In the genomic region with DNA sequence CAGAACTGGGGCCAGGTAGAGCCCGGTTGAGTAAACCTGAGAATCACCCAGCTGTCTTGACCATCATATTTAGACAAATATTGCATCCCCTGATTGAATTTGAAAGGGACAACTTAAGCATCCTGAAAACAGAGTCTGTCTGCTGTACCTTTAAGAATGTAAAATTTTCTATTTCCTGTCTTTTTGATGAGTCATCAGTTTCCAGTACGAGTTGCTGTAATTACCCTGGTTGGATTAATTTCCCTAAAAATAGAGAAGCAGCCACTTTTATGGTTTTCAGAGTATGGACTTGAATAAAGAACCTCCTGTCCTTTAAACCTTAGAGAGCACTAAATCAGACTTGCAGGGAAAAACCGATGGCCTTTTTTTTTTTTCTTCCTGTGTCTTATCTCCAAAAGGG, we compare ENCODE assay signal across 8 cellular contexts.
A peak's percentile ranks its signal among the peaks of the same experiment; 100 is the strongest.
DNase-seq lines count a peak whose midpoint lies in the region; ATAC-seq and TF ChIP-seq lines count a peak whose summit lies in the region.

No MANE protein-coding gene starts in this region.

- H3K4me3 ChIP-seq in HUES6 (ENCODE audit: low read depth, low read length) = no peak overlapping the region
- no peak overlapping the region for H3K4me3 ChIP-seq in H7 (ENCODE audit: insufficient read depth, low read depth, low read length)

- POLR2A ChIA-PET in WTC11 (lab: Charles Lee) = interaction anchor here (0.6 kb wide), 1 partner anchor 10 kb away, joined by 3 read pairs; no protein-coding TSS in a partner anchor

- H3K27me3 ChIP-seq in HUES6 (ENCODE audit: control insufficient read depth, insufficient read depth, low read length) (no peaks in the 10 kb centered on the region), H7 (ENCODE audit: control insufficient read depth, insufficient read depth, low read length) (no peaks in the 10 kb centered on the region)

- no peak overlapping the region for H3K9ac ChIP-seq in HUES6 (ENCODE audit: low read length)

- TF ChIP-seq CTCF in WTC11 (IDR thresholded peaks at IDR 0.05) = no peak

- no peaks in the 10 kb centered on the region for H3K27me3 Mint-ChIP-seq in WTC11 (ENCODE audit: low read depth)

- DNase-seq in AML-193 (lab: John Stamatoyannopoulos, UW) (peak; percentile 78 to 81), WTC11 (ENCODE audit: low spot score) (no peak), iris pigment epithelial cell (ENCODE audit: low read depth) (peak; percentile 64), T1000 (lab: John Stamatoyannopoulos, UW) (no peak), middle frontal gyrus (ENCODE audit: extremely low spot score, low spot score) (no peak), H7 (no peak)

- CTCF ChIA-PET in WTC11 (lab: Charles Lee) = no interaction called here

- peak overlapping the region; percentile 68 for H3K27ac Mint-ChIP-seq in WTC11

- ATAC-seq in WTC11 (no peak), GM21619 (IDR thresholded peaks at IDR 0.05; ENCODE audit: unreplicated experiment) (no peak)

- H3K36me3 ChIP-seq in HUES6 (ENCODE audit: control insufficient read depth, insufficient read depth, low read length) (peaks cover 21% of the 10 kb centered on the region), H7 (replicated peaks; ENCODE audit: control insufficient read depth, insufficient read depth, low read length) (0 out of 2 replicates have a peak, but pooled peaks cover 1% of the 10 kb centered on the region)

- peaks cover 25% of the 10 kb centered on the region for H3K4me1 ChIP-seq in HUES6 (ENCODE audit: control insufficient read depth, insufficient read depth, low read length)

- H3K9me3 Mint-ChIP-seq in WTC11 = peaks cover 4% of the 10 kb centered on the region

- H3K9me3 ChIP-seq in HUES6 (ENCODE audit: control insufficient read depth, insufficient read depth, low read depth, low read length) = no peaks in the 10 kb centered on the region; the same call in 1 of the 2 replicates

- peak overlapping the region; percentile 54; the same call in 1 of the 2 replicates for H3K27ac ChIP-seq in HUES6 (ENCODE audit: low read depth, low read length)

- no peak overlapping the region for H3K4me3 Mint-ChIP-seq in WTC11

- peaks cover 16% of the 10 kb centered on the region for H3K36me3 Mint-ChIP-seq in WTC11

- peaks cover 37% of the 10 kb centered on the region for H3K4me1 Mint-ChIP-seq in WTC11

TF ChIP-seq in WTC11, 78 proteins besides CTCF, POLR2A, EP300 and RAD21 (continues in another document):
- TF ChIP-seq ZNF219 (CRISPR knock-in tag; IDR thresholded peaks at IDR 0.05; ENCODE audit: borderline replicate concordance) (no peak), TP53 (CRISPR knock-in tag; IDR thresholded peaks at IDR 0.05) (no peak), NR2C2 (CRISPR knock-in tag; IDR thresholded peaks at IDR 0.05) (no peak), NR1H2 (CRISPR knock-in tag; IDR thresholded peaks at IDR 0.05) (no peak), NFYB (CRISPR knock-in tag; conservative IDR thresholded peaks at IDR 0.05; ENCODE audit: low read depth) (no peak), GRHL2 (CRISPR knock-in tag; IDR thresholded peaks at IDR 0.05; ENCODE audit: insufficient replicate concordance, severe bottlenecking) (no peak), SMAD4 (CRISPR knock-in tag; IDR thresholded peaks at IDR 0.05) (no peak), SMAD3 (CRISPR knock-in tag; IDR thresholded peaks at IDR 0.05; ENCODE audit: borderline replicate concordance) (no peak), SOX15 (CRISPR knock-in tag; IDR thresholded peaks at IDR 0.05) (no peak), GABPB1 (CRISPR knock-in tag; IDR thresholded peaks at IDR 0.05) (no peak), ZNF671 (CRISPR knock-in tag; IDR thresholded peaks at IDR 0.05) (no peak), FOXK1 (CRISPR knock-in tag; IDR thresholded peaks at IDR 0.05) (no peak), ZNF423 (CRISPR knock-in tag; IDR thresholded peaks at IDR 0.05) (no peak), PRRX2 (CRISPR knock-in tag; IDR thresholded peaks at IDR 0.05) (no peak), FOXJ3 (CRISPR knock-in tag; IDR thresholded peaks at IDR 0.05; ENCODE audit: borderline replicate concordance) (no peak), PREB (CRISPR knock-in tag; IDR thresholded peaks at IDR 0.05; ENCODE audit: borderline replicate concordance) (no peak)
- TF ChIP-seq, protein P1, sequence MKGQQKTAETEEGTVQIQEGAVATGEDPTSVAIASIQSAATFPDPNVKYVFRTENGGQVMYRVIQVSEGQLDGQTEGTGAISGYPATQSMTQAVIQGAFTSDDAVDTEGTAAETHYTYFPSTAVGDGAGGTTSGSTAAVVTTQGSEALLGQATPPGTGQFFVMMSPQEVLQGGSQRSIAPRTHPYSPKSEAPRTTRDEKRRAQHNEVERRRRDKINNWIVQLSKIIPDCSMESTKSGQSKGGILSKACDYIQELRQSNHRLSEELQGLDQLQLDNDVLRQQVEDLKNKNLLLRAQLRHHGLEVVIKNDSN (CRISPR knock-in tag; IDR thresholded peaks at IDR 0.05) = no peak
- TF ChIP-seq, protein P2, sequence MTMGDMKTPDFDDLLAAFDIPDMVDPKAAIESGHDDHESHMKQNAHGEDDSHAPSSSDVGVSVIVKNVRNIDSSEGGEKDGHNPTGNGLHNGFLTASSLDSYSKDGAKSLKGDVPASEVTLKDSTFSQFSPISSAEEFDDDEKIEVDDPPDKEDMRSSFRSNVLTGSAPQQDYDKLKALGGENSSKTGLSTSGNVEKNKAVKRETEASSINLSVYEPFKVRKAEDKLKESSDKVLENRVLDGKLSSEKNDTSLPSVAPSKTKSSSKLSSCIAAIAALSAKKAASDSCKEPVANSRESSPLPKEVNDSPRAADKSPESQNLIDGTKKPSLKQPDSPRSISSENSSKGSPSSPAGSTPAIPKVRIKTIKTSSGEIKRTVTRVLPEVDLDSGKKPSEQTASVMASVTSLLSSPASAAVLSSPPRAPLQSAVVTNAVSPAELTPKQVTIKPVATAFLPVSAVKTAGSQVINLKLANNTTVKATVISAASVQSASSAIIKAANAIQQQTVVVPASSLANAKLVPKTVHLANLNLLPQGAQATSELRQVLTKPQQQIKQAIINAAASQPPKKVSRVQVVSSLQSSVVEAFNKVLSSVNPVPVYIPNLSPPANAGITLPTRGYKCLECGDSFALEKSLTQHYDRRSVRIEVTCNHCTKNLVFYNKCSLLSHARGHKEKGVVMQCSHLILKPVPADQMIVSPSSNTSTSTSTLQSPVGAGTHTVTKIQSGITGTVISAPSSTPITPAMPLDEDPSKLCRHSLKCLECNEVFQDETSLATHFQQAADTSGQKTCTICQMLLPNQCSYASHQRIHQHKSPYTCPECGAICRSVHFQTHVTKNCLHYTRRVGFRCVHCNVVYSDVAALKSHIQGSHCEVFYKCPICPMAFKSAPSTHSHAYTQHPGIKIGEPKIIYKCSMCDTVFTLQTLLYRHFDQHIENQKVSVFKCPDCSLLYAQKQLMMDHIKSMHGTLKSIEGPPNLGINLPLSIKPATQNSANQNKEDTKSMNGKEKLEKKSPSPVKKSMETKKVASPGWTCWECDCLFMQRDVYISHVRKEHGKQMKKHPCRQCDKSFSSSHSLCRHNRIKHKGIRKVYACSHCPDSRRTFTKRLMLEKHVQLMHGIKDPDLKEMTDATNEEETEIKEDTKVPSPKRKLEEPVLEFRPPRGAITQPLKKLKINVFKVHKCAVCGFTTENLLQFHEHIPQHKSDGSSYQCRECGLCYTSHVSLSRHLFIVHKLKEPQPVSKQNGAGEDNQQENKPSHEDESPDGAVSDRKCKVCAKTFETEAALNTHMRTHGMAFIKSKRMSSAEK (CRISPR knock-in tag; IDR thresholded peaks at IDR 0.05; ENCODE audit: borderline replicate concordance) = no peak
- TF ChIP-seq, protein P3, sequence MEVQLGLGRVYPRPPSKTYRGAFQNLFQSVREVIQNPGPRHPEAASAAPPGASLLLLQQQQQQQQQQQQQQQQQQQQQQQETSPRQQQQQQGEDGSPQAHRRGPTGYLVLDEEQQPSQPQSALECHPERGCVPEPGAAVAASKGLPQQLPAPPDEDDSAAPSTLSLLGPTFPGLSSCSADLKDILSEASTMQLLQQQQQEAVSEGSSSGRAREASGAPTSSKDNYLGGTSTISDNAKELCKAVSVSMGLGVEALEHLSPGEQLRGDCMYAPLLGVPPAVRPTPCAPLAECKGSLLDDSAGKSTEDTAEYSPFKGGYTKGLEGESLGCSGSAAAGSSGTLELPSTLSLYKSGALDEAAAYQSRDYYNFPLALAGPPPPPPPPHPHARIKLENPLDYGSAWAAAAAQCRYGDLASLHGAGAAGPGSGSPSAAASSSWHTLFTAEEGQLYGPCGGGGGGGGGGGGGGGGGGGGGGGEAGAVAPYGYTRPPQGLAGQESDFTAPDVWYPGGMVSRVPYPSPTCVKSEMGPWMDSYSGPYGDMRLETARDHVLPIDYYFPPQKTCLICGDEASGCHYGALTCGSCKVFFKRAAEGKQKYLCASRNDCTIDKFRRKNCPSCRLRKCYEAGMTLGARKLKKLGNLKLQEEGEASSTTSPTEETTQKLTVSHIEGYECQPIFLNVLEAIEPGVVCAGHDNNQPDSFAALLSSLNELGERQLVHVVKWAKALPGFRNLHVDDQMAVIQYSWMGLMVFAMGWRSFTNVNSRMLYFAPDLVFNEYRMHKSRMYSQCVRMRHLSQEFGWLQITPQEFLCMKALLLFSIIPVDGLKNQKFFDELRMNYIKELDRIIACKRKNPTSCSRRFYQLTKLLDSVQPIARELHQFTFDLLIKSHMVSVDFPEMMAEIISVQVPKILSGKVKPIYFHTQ (CRISPR knock-in tag; IDR thresholded peaks at IDR 0.05) = no peak

Comparison
In these comparisons a context has a peak if more than half of its experiments do, and no peak if none do; other contexts are left out.
1. DNase-seq: peak in AML-193 (2 of 2) and iris pigment epithelial cell (single experiment); none in WTC11 (single experiment), T1000 (single experiment), middle frontal gyrus (single experiment) and H7 (single experiment).